1 cellular context compared by ENCODE assay signal in genomic region chr6:75504902-75505233, GRCh38.
TF ChIP-seq lines count a peak whose summit lies in the region.

No MANE protein-coding gene starts in this region.

TF ChIP-seq in HCT116, 20 proteins besides CTCF, POLR2A, EP300 and RAD21:
- TF ChIP-seq EGR1 (IDR thresholded peaks at IDR 0.05; ENCODE audit: low read depth) (no peak), REST (IDR thresholded peaks at IDR 0.05; ENCODE audit: low read depth) (no peak), JUND (IDR thresholded peaks at IDR 0.05) (no peak), ZNF274 (IDR thresholded peaks at IDR 0.05; ENCODE audit: low read depth, low read length) (no peak), ZFX (IDR thresholded peaks at IDR 0.05) (no peak), YY1 (IDR thresholded peaks at IDR 0.05; ENCODE audit: extremely low read depth, insufficient replicate concordance, low read depth, low read length) (no peak), SP1 (IDR thresholded peaks at IDR 0.05; ENCODE audit: low read depth) (no peak), EZH2 (IDR thresholded peaks at IDR 0.05) (no peak), CEBPB (IDR thresholded peaks at IDR 0.05; ENCODE audit: low read depth) (no peak)
TF ChIP-seq in HCT116: peak in this region for 0.
